In the genomic region with DNA sequence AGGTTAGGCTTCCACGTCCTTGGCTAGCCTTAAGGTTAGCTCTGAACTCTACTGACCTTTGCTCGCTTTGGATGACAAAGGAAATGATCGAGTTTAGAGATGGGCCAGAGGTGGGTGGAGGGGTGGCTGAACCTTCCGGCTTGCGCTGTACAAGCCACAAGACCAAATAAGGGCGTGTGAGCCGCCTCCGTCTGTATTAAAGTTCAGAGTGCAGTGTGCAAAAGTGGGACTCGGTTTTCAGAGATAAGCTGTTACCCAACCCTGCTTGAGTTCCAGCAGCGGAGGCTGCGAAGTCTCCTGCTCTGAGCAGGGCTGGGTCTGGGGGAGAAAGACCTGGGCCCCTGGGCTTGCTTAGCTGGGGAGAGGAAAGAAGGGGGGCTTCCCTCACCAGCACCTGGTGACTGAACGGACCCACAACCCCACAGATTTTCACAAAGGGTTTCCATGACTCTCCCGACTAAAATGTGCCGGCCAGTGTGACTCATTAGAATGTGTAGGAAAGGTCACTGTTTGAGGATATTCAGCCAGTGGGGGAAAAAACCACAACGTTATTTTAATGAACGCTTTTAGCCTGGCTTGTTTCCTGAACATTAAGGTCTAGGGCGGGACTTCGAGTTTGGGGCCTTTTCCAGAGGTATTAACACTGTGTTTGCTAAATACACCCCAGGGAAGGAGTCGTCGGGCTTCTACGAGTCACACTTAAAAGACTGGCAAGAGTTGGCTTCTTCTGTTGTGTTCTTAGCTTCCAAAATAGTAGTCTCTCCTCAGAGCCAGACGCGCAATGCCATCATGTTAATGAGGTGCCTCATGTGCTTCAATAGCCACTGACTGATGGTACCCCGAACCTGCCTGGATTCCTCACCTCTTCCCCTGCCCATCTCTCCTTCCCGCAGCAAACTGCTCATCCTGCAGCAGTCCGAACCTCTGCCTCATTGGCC, we compare ENCODE assay signal across 1 cellular context.
TF ChIP-seq lines count a peak whose summit lies in the region.

No MANE protein-coding gene starts in this region.

TF ChIP-seq in HepG2, 621 proteins besides CTCF, POLR2A, EP300 and RAD21 (continued from another document and continues in another):
- TF ChIP-seq, protein P1, sequence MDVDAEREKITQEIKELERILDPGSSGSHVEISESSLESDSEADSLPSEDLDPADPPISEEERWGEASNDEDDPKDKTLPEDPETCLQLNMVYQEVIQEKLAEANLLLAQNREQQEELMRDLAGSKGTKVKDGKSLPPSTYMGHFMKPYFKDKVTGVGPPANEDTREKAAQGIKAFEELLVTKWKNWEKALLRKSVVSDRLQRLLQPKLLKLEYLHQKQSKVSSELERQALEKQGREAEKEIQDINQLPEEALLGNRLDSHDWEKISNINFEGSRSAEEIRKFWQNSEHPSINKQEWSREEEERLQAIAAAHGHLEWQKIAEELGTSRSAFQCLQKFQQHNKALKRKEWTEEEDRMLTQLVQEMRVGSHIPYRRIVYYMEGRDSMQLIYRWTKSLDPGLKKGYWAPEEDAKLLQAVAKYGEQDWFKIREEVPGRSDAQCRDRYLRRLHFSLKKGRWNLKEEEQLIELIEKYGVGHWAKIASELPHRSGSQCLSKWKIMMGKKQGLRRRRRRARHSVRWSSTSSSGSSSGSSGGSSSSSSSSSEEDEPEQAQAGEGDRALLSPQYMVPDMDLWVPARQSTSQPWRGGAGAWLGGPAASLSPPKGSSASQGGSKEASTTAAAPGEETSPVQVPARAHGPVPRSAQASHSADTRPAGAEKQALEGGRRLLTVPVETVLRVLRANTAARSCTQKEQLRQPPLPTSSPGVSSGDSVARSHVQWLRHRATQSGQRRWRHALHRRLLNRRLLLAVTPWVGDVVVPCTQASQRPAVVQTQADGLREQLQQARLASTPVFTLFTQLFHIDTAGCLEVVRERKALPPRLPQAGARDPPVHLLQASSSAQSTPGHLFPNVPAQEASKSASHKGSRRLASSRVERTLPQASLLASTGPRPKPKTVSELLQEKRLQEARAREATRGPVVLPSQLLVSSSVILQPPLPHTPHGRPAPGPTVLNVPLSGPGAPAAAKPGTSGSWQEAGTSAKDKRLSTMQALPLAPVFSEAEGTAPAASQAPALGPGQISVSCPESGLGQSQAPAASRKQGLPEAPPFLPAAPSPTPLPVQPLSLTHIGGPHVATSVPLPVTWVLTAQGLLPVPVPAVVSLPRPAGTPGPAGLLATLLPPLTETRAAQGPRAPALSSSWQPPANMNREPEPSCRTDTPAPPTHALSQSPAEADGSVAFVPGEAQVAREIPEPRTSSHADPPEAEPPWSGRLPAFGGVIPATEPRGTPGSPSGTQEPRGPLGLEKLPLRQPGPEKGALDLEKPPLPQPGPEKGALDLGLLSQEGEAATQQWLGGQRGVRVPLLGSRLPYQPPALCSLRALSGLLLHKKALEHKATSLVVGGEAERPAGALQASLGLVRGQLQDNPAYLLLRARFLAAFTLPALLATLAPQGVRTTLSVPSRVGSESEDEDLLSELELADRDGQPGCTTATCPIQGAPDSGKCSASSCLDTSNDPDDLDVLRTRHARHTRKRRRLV (CRISPR knock-in tag; IDR thresholded peaks at IDR 0.05) = no peak
- TF ChIP-seq KAT8 (CRISPR knock-in tag; IDR thresholded peaks at IDR 0.05) (peak; percentile 84; the same call in 1 of the 2 replicates), TEAD2 (CRISPR knock-in tag; IDR thresholded peaks at IDR 0.05) (no peak), ZUFSP (CRISPR knock-in tag; IDR thresholded peaks at IDR 0.05; ENCODE audit: borderline replicate concordance) (no peak), ZNF891 (CRISPR knock-in tag; IDR thresholded peaks at IDR 0.05) (peak; percentile 56; the same call in 1 of the 2 replicates), ELF3 (CRISPR knock-in tag; IDR thresholded peaks at IDR 0.05) (peak; percentile 94), SCMH1 (CRISPR knock-in tag; IDR thresholded peaks at IDR 0.05; ENCODE audit: borderline replicate concordance) (no peak), MED8 (CRISPR knock-in tag; IDR thresholded peaks at IDR 0.05; ENCODE audit: insufficient replicate concordance) (peak; percentile 95), ZNF501 (CRISPR knock-in tag; IDR thresholded peaks at IDR 0.05) (peak; percentile 94), ERF (CRISPR knock-in tag; IDR thresholded peaks at IDR 0.05) (peak; percentile 94), ZNF740 (CRISPR knock-in tag; IDR thresholded peaks at IDR 0.05) (no peak), RFXANK (CRISPR knock-in tag; IDR thresholded peaks at IDR 0.05) (peak; percentile 61; the same call in 1 of the 2 replicates), AGO2 (optimal IDR thresholded peaks at IDR 0.05; ENCODE audit: low read depth, low read length) (no peak), ZSCAN22 (CRISPR knock-in tag; IDR thresholded peaks at IDR 0.05) (peak; percentile 74; the same call in 1 of the 2 replicates), NFRKB (IDR thresholded peaks at IDR 0.05) (no peak), KLF6 (CRISPR knock-in tag; IDR thresholded peaks at IDR 0.05) (peak; percentile 50; the same call in 1 of the 2 replicates), SPEN (CRISPR knock-in tag; IDR thresholded peaks at IDR 0.05; ENCODE audit: low read depth) (peak; percentile 89; the same call in 1 of the 2 replicates), ZNF619 (CRISPR knock-in tag; IDR thresholded peaks at IDR 0.05) (no peak), ZNF253 (CRISPR knock-in tag; IDR thresholded peaks at IDR 0.05; ENCODE audit: borderline replicate concordance) (peak; percentile 49; the same call in 1 of the 2 replicates), ZNF362 (CRISPR knock-in tag; IDR thresholded peaks at IDR 0.05; ENCODE audit: borderline replicate concordance) (peak; percentile 45; the same call in 1 of the 2 replicates), ZNF281 (CRISPR knock-in tag; IDR thresholded peaks at IDR 0.05; ENCODE audit: borderline replicate concordance) (peak; percentile 90), MTA1 (CRISPR knock-in tag; IDR thresholded peaks at IDR 0.05; ENCODE audit: borderline replicate concordance) (peak; percentile 98), HNRNPLL (IDR thresholded peaks at IDR 0.05; ENCODE audit: low read depth, low read length, poor library complexity, severe bottlenecking) (no peak), RXRB (CRISPR knock-in tag; IDR thresholded peaks at IDR 0.05; ENCODE audit: borderline replicate concordance) (peak; percentile 98), SIX4 (CRISPR knock-in tag; IDR thresholded peaks at IDR 0.05) (peak; percentile 81; the same call in 1 of the 2 replicates), NR1H2 (CRISPR knock-in tag; IDR thresholded peaks at IDR 0.05; ENCODE audit: borderline replicate concordance, low read depth) (peak; percentile 76; the same call in 1 of the 2 replicates), NFKB2 (CRISPR knock-in tag; IDR thresholded peaks at IDR 0.05; ENCODE audit: borderline replicate concordance) (0 out of 2 replicates have a peak, but pooled peaks have one; percentile 41), TCF7L2 (IDR thresholded peaks at IDR 0.05; ENCODE audit: low read depth, low read length) (no peak), KMT2A (CRISPR knock-in tag; IDR thresholded peaks at IDR 0.05) (peak; percentile 52), REPIN1 (CRISPR knock-in tag; IDR thresholded peaks at IDR 0.05; ENCODE audit: borderline replicate concordance, low read depth) (peak; percentile 92), RAD51 (IDR thresholded peaks at IDR 0.05; ENCODE audit: borderline replicate concordance) (no peak), YY1 (IDR thresholded peaks at IDR 0.05; ENCODE audit: insufficient read depth, insufficient replicate concordance, low read depth, low read length) (peak; percentile 4)
- TF ChIP-seq, protein P2, sequence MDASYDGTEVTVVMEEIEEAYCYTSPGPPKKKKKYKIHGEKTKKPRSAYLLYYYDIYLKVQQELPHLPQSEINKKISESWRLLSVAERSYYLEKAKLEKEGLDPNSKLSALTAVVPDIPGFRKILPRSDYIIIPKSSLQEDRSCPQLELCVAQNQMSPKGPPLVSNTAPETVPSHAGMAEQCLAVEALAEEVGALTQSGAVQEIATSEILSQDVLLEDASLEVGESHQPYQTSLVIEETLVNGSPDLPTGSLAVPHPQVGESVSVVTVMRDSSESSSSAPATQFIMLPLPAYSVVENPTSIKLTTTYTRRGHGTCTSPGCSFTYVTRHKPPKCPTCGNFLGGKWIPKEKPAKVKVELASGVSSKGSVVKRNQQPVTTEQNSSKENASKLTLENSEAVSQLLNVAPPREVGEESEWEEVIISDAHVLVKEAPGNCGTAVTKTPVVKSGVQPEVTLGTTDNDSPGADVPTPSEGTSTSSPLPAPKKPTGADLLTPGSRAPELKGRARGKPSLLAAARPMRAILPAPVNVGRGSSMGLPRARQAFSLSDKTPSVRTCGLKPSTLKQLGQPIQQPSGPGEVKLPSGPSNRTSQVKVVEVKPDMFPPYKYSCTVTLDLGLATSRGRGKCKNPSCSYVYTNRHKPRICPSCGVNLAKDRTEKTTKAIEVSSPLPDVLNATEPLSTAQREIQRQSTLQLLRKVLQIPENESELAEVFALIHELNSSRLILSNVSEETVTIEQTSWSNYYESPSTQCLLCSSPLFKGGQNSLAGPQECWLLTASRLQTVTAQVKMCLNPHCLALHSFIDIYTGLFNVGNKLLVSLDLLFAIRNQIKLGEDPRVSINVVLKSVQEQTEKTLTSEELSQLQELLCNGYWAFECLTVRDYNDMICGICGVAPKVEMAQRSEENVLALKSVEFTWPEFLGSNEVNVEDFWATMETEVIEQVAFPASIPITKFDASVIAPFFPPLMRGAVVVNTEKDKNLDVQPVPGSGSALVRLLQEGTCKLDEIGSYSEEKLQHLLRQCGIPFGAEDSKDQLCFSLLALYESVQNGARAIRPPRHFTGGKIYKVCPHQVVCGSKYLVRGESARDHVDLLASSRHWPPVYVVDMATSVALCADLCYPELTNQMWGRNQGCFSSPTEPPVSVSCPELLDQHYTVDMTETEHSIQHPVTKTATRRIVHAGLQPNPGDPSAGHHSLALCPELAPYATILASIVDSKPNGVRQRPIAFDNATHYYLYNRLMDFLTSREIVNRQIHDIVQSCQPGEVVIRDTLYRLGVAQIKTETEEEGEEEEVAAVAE (CRISPR knock-in tag; IDR thresholded peaks at IDR 0.05; ENCODE audit: borderline replicate concordance) = peak; percentile 83; the same call in 1 of the 2 replicates
- TF ChIP-seq, protein P3, sequence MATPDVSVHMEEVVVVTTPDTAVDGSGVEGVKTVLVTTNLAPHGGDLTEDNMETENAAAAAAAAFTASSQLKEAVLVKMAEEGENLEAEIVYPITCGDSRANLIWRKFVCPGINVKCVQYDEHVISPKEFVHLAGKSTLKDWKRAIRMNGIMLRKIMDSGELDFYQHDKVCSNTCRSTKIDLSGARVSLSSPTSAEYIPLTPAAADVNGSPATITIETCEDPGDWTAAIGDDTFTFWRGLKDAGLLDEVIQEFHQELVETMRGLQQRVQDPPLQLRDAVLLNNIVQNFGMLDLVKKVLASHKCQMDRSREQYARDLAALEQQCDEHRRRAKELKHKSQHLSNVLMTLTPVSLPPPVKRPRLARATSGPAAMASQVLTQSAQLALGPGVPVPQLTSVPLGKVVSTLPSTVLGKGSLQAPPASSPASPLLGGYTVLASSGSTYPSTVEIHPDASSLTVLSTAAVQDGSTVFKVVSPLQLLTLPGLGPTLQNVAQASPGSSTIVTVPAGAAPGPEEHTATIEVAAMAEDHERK (CRISPR knock-in tag; IDR thresholded peaks at IDR 0.05; ENCODE audit: low read depth) = 0 out of 2 replicates have a peak, but pooled peaks have one; percentile 10
- TF ChIP-seq, protein P4, sequence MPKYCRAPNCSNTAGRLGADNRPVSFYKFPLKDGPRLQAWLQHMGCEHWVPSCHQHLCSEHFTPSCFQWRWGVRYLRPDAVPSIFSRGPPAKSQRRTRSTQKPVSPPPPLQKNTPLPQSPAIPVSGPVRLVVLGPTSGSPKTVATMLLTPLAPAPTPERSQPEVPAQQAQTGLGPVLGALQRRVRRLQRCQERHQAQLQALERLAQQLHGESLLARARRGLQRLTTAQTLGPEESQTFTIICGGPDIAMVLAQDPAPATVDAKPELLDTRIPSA (CRISPR knock-in tag; IDR thresholded peaks at IDR 0.05; ENCODE audit: borderline replicate concordance) = 0 out of 2 replicates have a peak, but pooled peaks have one; percentile 39
- TF ChIP-seq, protein P5, sequence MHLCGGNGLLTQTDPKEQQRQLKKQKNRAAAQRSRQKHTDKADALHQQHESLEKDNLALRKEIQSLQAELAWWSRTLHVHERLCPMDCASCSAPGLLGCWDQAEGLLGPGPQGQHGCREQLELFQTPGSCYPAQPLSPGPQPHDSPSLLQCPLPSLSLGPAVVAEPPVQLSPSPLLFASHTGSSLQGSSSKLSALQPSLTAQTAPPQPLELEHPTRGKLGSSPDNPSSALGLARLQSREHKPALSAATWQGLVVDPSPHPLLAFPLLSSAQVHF (CRISPR knock-in tag; IDR thresholded peaks at IDR 0.05) = no peak
